Comparison of ENCODE assay signal across 19 cellular contexts in the genomic region with DNA sequence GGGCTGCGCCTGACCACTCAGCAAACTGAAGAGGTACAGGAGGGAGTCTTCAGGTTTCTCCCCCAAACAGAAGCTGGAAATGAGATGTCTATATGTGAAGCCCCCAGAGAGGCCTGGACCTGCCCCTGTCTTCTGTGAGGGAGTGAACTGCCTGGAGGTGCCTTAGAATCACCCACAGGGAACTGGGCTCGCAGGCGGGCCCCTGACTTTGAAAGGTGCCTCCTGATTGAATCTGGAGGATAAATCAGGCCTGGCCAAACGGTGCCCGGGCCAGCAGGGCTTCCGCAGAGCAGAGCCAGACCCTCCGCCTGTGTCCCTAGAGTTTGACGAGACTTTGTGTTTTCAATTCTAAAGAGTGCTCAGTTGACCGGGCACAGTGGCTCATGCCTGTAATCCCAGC. TPM values are rescaled to one million over a fixed set of nuclear protein-coding genes. Genes with fewer than 3 reads are reported as not detected.
"Had no signal": no experiment of that assay in that cellular context is flagged by ENCODE, and none has a peak within 500 bp of the region (broad histone marks: within the 10 kb centered on the region; RNA-seq: fewer than 3 reads in every experiment).

No MANE protein-coding gene starts in this region.

- H3K4me1 Mint-ChIP-seq: activated CD4-positive, alpha-beta T cell treated with anti-CD3 and anti-CD28 coated beads, Interleukin-2, amount 10 ng/mL, durations not matched to agents 24 days and 14 days; activated naive CD8-positive, alpha-beta T cell treated with anti-CD3 and anti-CD28 coated beads, Interleukin-2, amount 10 ng/mL, durations not matched to agents 7 days and 5 days had no signal

- H3K27me3 ChIP-seq: ascending aorta had no signal

- H3K4me2 ChIP-seq: KMS-11 had no signal

- H3K36me3 Mint-ChIP-seq: activated naive CD4-positive, alpha-beta T cell treated with anti-CD3 and anti-CD28 coated beads, Interleukin-2, amount 10 ng/mL, durations not matched to agents 7 days and 5 days; activated naive CD8-positive, alpha-beta T cell treated with anti-CD3 and anti-CD28 coated beads, Interleukin-2, amount 10 ng/mL, durations not matched to agents 7 days and 5 days; T-cell had no signal

- H3K27me3 Mint-ChIP-seq: activated CD4-positive, alpha-beta T cell treated with anti-CD3 and anti-CD28 coated beads, Interleukin-2, amount 10 ng/mL, durations not matched to agents 24 days and 14 days; activated naive CD4-positive, alpha-beta T cell treated with anti-CD3 and anti-CD28 coated beads, Interleukin-2, amount 10 ng/mL, durations not matched to agents 7 days and 5 days; activated naive CD8-positive, alpha-beta T cell treated with anti-CD3 and anti-CD28 coated beads, Interleukin-2, amount 10 ng/mL, durations not matched to agents 7 days and 5 days; activated T-cell treated with anti-CD3 and anti-CD28 coated beads, Interleukin-2, amount 50 U/mL, for 24 hours; T-cell had no signal

- H3K27ac ChIP-seq: ascending aorta, breast epithelium, KMS-11, WERI-Rb-1 had no signal

- H3K9me3 Mint-ChIP-seq: activated CD4-positive, alpha-beta T cell treated with anti-CD3 and anti-CD28 coated beads, Interleukin-2, amount 10 ng/mL, durations not matched to agents 24 days and 14 days; activated naive CD4-positive, alpha-beta T cell treated with anti-CD3 and anti-CD28 coated beads, Interleukin-2, amount 10 ng/mL, durations not matched to agents 7 days and 5 days; activated naive CD8-positive, alpha-beta T cell treated with anti-CD3 and anti-CD28 coated beads, Interleukin-2, amount 10 ng/mL, durations not matched to agents 7 days and 5 days; activated T-cell treated with anti-CD3 and anti-CD28 coated beads, Interleukin-2, amount 50 U/mL, for 24 hours; activated T-helper 1 cell treated with anti-CD3 and anti-CD28 coated beads, Interleukin-12 subunit alpha, Interleukin-12 subunit beta, Interleukin-2, Interleukin-4 antibody, amounts not matched to agents 30 ng/mL and 10 ng/mL and 1 ng/mL, durations not matched to agents 14 hours and 24 hours and 36 hours; T-cell had no signal

- H3K4me3 Mint-ChIP-seq: activated CD4-positive, alpha-beta T cell treated with anti-CD3 and anti-CD28 coated beads, Interleukin-2, amount 10 ng/mL, durations not matched to agents 24 days and 14 days; activated CD8-positive, alpha-beta T cell treated with anti-CD3 and anti-CD28 coated beads, Interleukin-2, amount 10 ng/mL, durations not matched to agents 7 days and 5 days; activated naive CD4-positive, alpha-beta T cell treated with anti-CD3 and anti-CD28 coated beads, Interleukin-2, amount 10 ng/mL, durations not matched to agents 7 days and 5 days; activated naive CD8-positive, alpha-beta T cell treated with anti-CD3 and anti-CD28 coated beads, Interleukin-2, amount 10 ng/mL, durations not matched to agents 7 days and 5 days; activated T-cell treated with anti-CD3 and anti-CD28 coated beads, Interleukin-2, amount 50 U/mL, for 24 hours; activated T-helper 1 cell treated with anti-CD3 and anti-CD28 coated beads, Interleukin-12 subunit alpha, Interleukin-12 subunit beta, Interleukin-2, Interleukin-4 antibody, amounts not matched to agents 30 ng/mL and 10 ng/mL and 1 ng/mL, durations not matched to agents 14 hours and 24 hours and 36 hours; T-cell had no signal

- H3K9ac ChIP-seq: KMS-11 had no signal

- H3K36me3 ChIP-seq: ascending aorta, breast epithelium, WERI-Rb-1 had no signal

- H3K27ac Mint-ChIP-seq: activated CD4-positive, alpha-beta T cell treated with anti-CD3 and anti-CD28 coated beads, Interleukin-2, amount 10 ng/mL, durations not matched to agents 24 days and 14 days; activated CD8-positive, alpha-beta T cell treated with anti-CD3 and anti-CD28 coated beads, Interleukin-2, amount 10 ng/mL, durations not matched to agents 7 days and 5 days; activated naive CD4-positive, alpha-beta T cell treated with anti-CD3 and anti-CD28 coated beads, Interleukin-2, amount 10 ng/mL, durations not matched to agents 7 days and 5 days; activated naive CD8-positive, alpha-beta T cell treated with anti-CD3 and anti-CD28 coated beads, Interleukin-2, amount 10 ng/mL, durations not matched to agents 7 days and 5 days; activated T-cell treated with anti-CD3 and anti-CD28 coated beads, Interleukin-2, amount 50 U/mL, for 24 hours; activated T-helper 1 cell treated with anti-CD3 and anti-CD28 coated beads, Interleukin-12 subunit alpha, Interleukin-12 subunit beta, Interleukin-2, Interleukin-4 antibody, amounts not matched to agents 30 ng/mL and 10 ng/mL and 1 ng/mL, durations not matched to agents 14 hours and 24 hours and 36 hours; T-cell had no signal

- H3K4me3 ChIP-seq: ascending aorta, breast epithelium had no signal

- DNase-seq: NCI-H1436 treated with DMSO at 0.1 percent for 48 hours, NCI-H524 treated with DMSO at 0.1 percent for 48 hours, SIG-M5, T1000 had no signal

- H3K9me3 ChIP-seq: ascending aorta, breast epithelium had no signal

RNA-seq across cellular contexts. Expression of gene TRPM5, which starts 25.4 kb away (rescaled TPM):
- total RNA-seq: activated CD4-positive, alpha-beta T cell treated with anti-CD3 and anti-CD28 coated beads, Interleukin-2, amount 10 ng/mL, durations not matched to agents 24 days and 14 days; activated CD8-positive, alpha-beta T cell treated with anti-CD3 and anti-CD28 coated beads, Interleukin-2, amount 10 ng/mL, durations not matched to agents 7 days and 5 days; activated naive CD8-positive, alpha-beta T cell treated with anti-CD3 and anti-CD28 coated beads, Interleukin-2, amount 10 ng/mL, durations not matched to agents 7 days and 5 days; activated T-helper 1 cell treated with anti-CD3 and anti-CD28 coated beads, Interleukin-12 subunit alpha, Interleukin-12 subunit beta, Interleukin-2, Interleukin-4 antibody, amounts not matched to agents 30 ng/mL and 10 ng/mL and 1 ng/mL, durations not matched to agents 14 hours and 24 hours and 36 hours; ascending aorta; breast epithelium; LHCN-M2; NCI-H460; RPMI7951; SK-MEL-5 had no signal

RNA-seq across cellular contexts. Expression of gene KCNQ1, which starts 25.8 kb away (rescaled TPM):
- total RNA-seq: LHCN-M2, NCI-H460, RPMI7951 had no signal
